Comparison of ENCODE assay signal across 12 cellular contexts in genomic region chr1:173269490-173270230, GRCh38.
A peak's percentile ranks its signal among the peaks of the same experiment; 100 is the strongest.
DNase-seq lines count a peak whose midpoint lies in the region; ATAC-seq and TF ChIP-seq lines count a peak whose summit lies in the region.
"Had no signal": no experiment of that assay in that cellular context is flagged by ENCODE, and none has a peak within 500 bp of the region (broad histone marks: within the 10 kb centered on the region; RNA-seq: fewer than 3 reads in every experiment).

No MANE protein-coding gene starts in this region.

- ATAC-seq in HG03175 (IDR thresholded peaks at IDR 0.05; ENCODE audit: unreplicated experiment): no peak

- 0 out of 2 replicates have a peak, but pooled peaks cover 4% of the 10 kb centered on the region for H3K36me3 Mint-ChIP-seq in HFFc6 (ENCODE audit: low read depth)

- H3K36me3 ChIP-seq in adipocyte (ENCODE audit: control insufficient read depth, insufficient read depth, low read length, severe bottlenecking) (no peaks in the 10 kb centered on the region), right atrium auricular region (no peaks in the 10 kb centered on the region)
- H3K36me3 ChIP-seq: BE2C had no signal

- H3K4me3 Mint-ChIP-seq in HFFc6: peak overlapping the region; percentile 35
- H3K4me3 Mint-ChIP-seq: activated B cell treated with CpG ODN at 0.5 μM for 24 hours; activated T-helper 1 cell treated with anti-CD3 and anti-CD28 coated beads, Interleukin-12 subunit alpha, Interleukin-12 subunit beta, Interleukin-2, Interleukin-4 antibody, amounts not matched to agents 30 ng/mL and 10 ng/mL and 1 ng/mL, durations not matched to agents 14 hours and 24 hours and 36 hours had no signal

- H3K27ac Mint-ChIP-seq in HFFc6: peak overlapping the region; percentile 74
- H3K27ac Mint-ChIP-seq: activated B cell treated with CpG ODN at 0.5 μM for 24 hours; activated T-helper 1 cell treated with anti-CD3 and anti-CD28 coated beads, Interleukin-12 subunit alpha, Interleukin-12 subunit beta, Interleukin-2, Interleukin-4 antibody, amounts not matched to agents 30 ng/mL and 10 ng/mL and 1 ng/mL, durations not matched to agents 14 hours and 24 hours and 36 hours had no signal

- H3K4me1 ChIP-seq in adipocyte (ENCODE audit: control insufficient read depth, insufficient read depth, low read length): peaks cover 23% of the 10 kb centered on the region
- no peaks in the 10 kb centered on the region for H3K4me1 ChIP-seq in right atrium auricular region
- H3K4me1 ChIP-seq: BE2C had no signal

- DNase-seq in AG04449 (ENCODE audit: low read depth, low spot score) (peak; percentile 78), HFFc6 (peak; percentile 90), adipocyte (ENCODE audit: low read depth) (peak; percentile 91), glomerular endothelial cell (ENCODE audit: extremely low read depth, low read depth, low spot score) (peak; percentile 10), HUDEP-2 (lab: John Stamatoyannopoulos, UW; ENCODE audit: unreplicated experiment in 76 of 76) (no peak), right atrium auricular region (ENCODE audit: low spot score) (no peak), DMS53 treated with DMSO at 0.1 percent for 48 hours (lab: John Stamatoyannopoulos, UW; ENCODE audit: unreplicated experiment) (no peak)
- DNase-seq: activated B cell treated with CpG ODN at 0.5 μM for 24 hours, BE2C, NCI-H2029 treated with DMSO at 0.1 percent for 48 hours had no signal

- H3K4me1 Mint-ChIP-seq in HFFc6 (ENCODE audit: low read depth): peaks cover 70% of the 10 kb centered on the region

- H3K4me3 ChIP-seq in AG04449 (ENCODE audit: low read depth, low read length): no peak overlapping the region
- H3K4me3 ChIP-seq in adipocyte (ENCODE audit: low read length): no peak overlapping the region
- no peak overlapping the region for H3K4me3 ChIP-seq in right atrium auricular region

- POLR2A ChIA-PET in AG04449 (lab: Yijun Ruan, JAX): no interaction called here

- no peaks in the 10 kb centered on the region; the same call in 1 of the 2 replicates for H3K27me3 Mint-ChIP-seq in HFFc6 (ENCODE audit: insufficient read depth)
- H3K27me3 Mint-ChIP-seq: activated B cell treated with CpG ODN at 0.5 μM for 24 hours had no signal

- CTCF ChIA-PET in AG04449 (lab: Yijun Ruan, JAX): interaction anchor here (1.3 to 5.4 kb wide), 4 partner anchors 9 to 443 kb away, joined by 3 to 36 read pairs (median 4); no protein-coding TSS in a partner anchor

- H3K9me3 ChIP-seq in adipocyte (ENCODE audit: control insufficient read depth, low read length): no peaks in the 10 kb centered on the region
- no peaks in the 10 kb centered on the region for H3K9me3 ChIP-seq in right atrium auricular region
- H3K9me3 ChIP-seq: BE2C had no signal

- no peak overlapping the region for H3K27ac ChIP-seq in right atrium auricular region

- no peaks in the 10 kb centered on the region for H3K9me3 Mint-ChIP-seq in HFFc6
- H3K9me3 Mint-ChIP-seq: activated B cell treated with CpG ODN at 0.5 μM for 24 hours; activated T-helper 1 cell treated with anti-CD3 and anti-CD28 coated beads, Interleukin-12 subunit alpha, Interleukin-12 subunit beta, Interleukin-2, Interleukin-4 antibody, amounts not matched to agents 30 ng/mL and 10 ng/mL and 1 ng/mL, durations not matched to agents 14 hours and 24 hours and 36 hours had no signal

- H3K9ac ChIP-seq in adipocyte (ENCODE audit: low read length): no peak overlapping the region

- H3K27me3 ChIP-seq in adipocyte (replicated peaks; ENCODE audit: control insufficient read depth, insufficient read depth, low read length): no peaks in the 10 kb centered on the region
- no peaks in the 10 kb centered on the region for H3K27me3 ChIP-seq in right atrium auricular region
- H3K27me3 ChIP-seq: BE2C had no signal

- TF ChIP-seq CTCF in AG04449 (IDR thresholded peaks at IDR 0.05; ENCODE audit: insufficient read depth, low read length, missing control alignments): no peak
- TF ChIP-seq CTCF in HFFc6 (IDR thresholded peaks at IDR 0.05): no peak
- TF ChIP-seq CTCF in right atrium auricular region (IDR thresholded peaks at IDR 0.05): no peak

Comparison
In these comparisons a context has a peak if more than half of its experiments do, and no peak if none do; other contexts are left out.
1. DNase-seq: peak in AG04449 (single experiment), HFFc6 (single experiment), adipocyte (single experiment) and glomerular endothelial cell (single experiment); none in HUDEP-2 (0 of 76), right atrium auricular region (single experiment) and DMS53 treated with DMSO at 0.1 percent for 48 hours (single experiment).